In the genomic region with DNA sequence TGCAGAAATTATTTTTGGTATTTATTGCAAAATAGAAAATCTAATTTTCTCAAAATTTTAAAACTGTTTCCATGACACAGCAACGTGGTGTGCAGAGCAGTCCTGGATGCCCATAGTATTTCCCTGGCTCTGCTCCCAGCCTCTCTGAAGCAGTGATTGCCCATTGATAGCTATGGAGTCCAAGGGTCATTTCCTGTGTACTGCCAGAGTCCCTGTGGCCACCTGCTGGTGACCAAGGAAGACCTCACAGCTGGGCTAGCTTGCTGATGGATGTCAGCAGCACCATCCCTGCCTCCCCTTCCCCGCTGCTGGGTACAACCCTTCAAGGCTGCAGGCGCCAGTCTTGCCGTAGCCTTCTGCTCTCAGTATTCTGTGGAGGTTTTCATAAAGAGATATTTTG, we compare ENCODE assay signal across 13 cellular contexts.
A peak's percentile ranks its signal among the peaks of the same experiment; 100 is the strongest.
DNase-seq lines count a peak whose midpoint lies in the region; ATAC-seq, FAIRE-seq and TF ChIP-seq lines count a peak whose summit lies in the region.
"Had no signal": no experiment of that assay in that cellular context is flagged by ENCODE, and none has a peak within 500 bp of the region (broad histone marks: within the 10 kb centered on the region; RNA-seq: fewer than 3 reads in every experiment).

No MANE protein-coding gene starts in this region.

- H3K4me1 ChIP-seq in breast epithelium (no peaks in the 10 kb centered on the region), RWPE2 (ENCODE audit: insufficient read depth, poor library complexity, severe bottlenecking) (no peaks in the 10 kb centered on the region)
- H3K4me1 ChIP-seq: heart right ventricle had no signal

- H3K9me3 ChIP-seq in breast epithelium (no peaks in the 10 kb centered on the region), RWPE2 (ENCODE audit: severe bottlenecking) (no peaks in the 10 kb centered on the region)

- POLR2A ChIA-PET in MCF 10A (lab: Yijun Ruan, JAX) (no interaction called here), GM10248 (lab: Yijun Ruan, JAX) (no interaction called here)

- peaks cover 45% of the 10 kb centered on the region for H3K27me3 Mint-ChIP-seq in MCF 10A (ENCODE audit: insufficient read depth, unreplicated experiment)

- H3K4me3 ChIP-seq in breast epithelium = no peak overlapping the region
- H3K4me3 ChIP-seq in RWPE2 (ENCODE audit: severe bottlenecking) = no peak overlapping the region
- H3K4me3 ChIP-seq in kidney epithelial cell (ENCODE audit: low read depth, low read length) = no peak overlapping the region
- H3K4me3 ChIP-seq: heart right ventricle had no signal

- H3K9me3 Mint-ChIP-seq in MCF 10A (ENCODE audit: unreplicated experiment) = no peaks in the 10 kb centered on the region
- H3K9me3 Mint-ChIP-seq: activated T-cell treated with anti-CD3 and anti-CD28 coated beads, Interleukin-2, amount 50 U/mL, for 4 hours had no signal

- BruUV-seq in MCF 10A (replicated peaks; lab: Mats Ljungman, UMichigan) = no TSS peak

- H3K27ac ChIP-seq in breast epithelium = no peak overlapping the region
- no peak overlapping the region for H3K27ac ChIP-seq in RWPE2 (ENCODE audit: poor library complexity, severe bottlenecking)
- H3K27ac ChIP-seq: heart right ventricle had no signal

- H3K27ac Mint-ChIP-seq in MCF 10A (ENCODE audit: low read depth, unreplicated experiment) = no peak overlapping the region
- H3K27ac Mint-ChIP-seq: mesothelial cell of epicardium had no signal

- no peaks in the 10 kb centered on the region for H3K4me1 Mint-ChIP-seq in MCF 10A (ENCODE audit: insufficient read depth, unreplicated experiment)

- TF ChIP-seq POLR2A in breast epithelium (IDR thresholded peaks at IDR 0.05) = no peak
- TF ChIP-seq POLR2A in GM12891 (IDR thresholded peaks at IDR 0.05; ENCODE audit: low read depth, low read length) = no peak

- H3K27me3 ChIP-seq in breast epithelium = no peaks in the 10 kb centered on the region
- no peaks in the 10 kb centered on the region for H3K27me3 ChIP-seq in RWPE2 (ENCODE audit: insufficient read depth, poor library complexity, severe bottlenecking)
- H3K27me3 ChIP-seq in kidney epithelial cell (ENCODE audit: control insufficient read depth, insufficient read depth, low read length) = no peaks in the 10 kb centered on the region

- intact Hi-C loops in MCF 10A (cut with micrococcal nuclease) (no loop called here), breast epithelium (cut with DNase I; ENCODE audit: low total_unique reads) (no loop called here)

- peak; percentile 4 for DNase-seq in MCF 10A (ENCODE audit: unreplicated experiment)
- DNase-seq in breast epithelium (ENCODE audit: low spot score in 2 of 2) = no peak
- no peak for DNase-seq in RWPE2 (ENCODE audit: low spot score)
- no peak for DNase-seq in kidney epithelial cell (ENCODE audit: low read depth)
- no peak for DNase-seq in NK-92 treated with Interleukin-12 subunit alpha and Interleukin-12 subunit beta, amount 100 ng/mL, for 24 hours (lab: John Stamatoyannopoulos, UW)
- DNase-seq in GM10248 (ENCODE audit: extremely low spot score) = no peak
- no peak for DNase-seq in GM12891 (ENCODE audit: insufficient read length, low spot score)
- DNase-seq: activated T-cell treated with anti-CD3 and anti-CD28 coated beads, Interleukin-2, amount 50 U/mL, for 4 hours; heart right ventricle; NCI-H1930; substantia nigra had no signal

- ATAC-seq in RWPE2 (ENCODE audit: low read depth) (no peak), HG02885 (IDR thresholded peaks at IDR 0.05; ENCODE audit: poor library complexity, unreplicated experiment) (no peak)
- ATAC-seq: activated T-cell treated with anti-CD3 and anti-CD28 coated beads, Interleukin-2, amount 50 U/mL, for 4 hours; heart right ventricle had no signal

- H3K36me3 Mint-ChIP-seq in MCF 10A (ENCODE audit: insufficient read depth, unreplicated experiment) = no peaks in the 10 kb centered on the region

- TF ChIP-seq CTCF in MCF 10A (IDR thresholded peaks at IDR 0.05; ENCODE audit: unreplicated experiment) (no peak), breast epithelium (IDR thresholded peaks at IDR 0.05) (no peak), RWPE2 (IDR thresholded peaks at IDR 0.05; ENCODE audit: poor library complexity, severe bottlenecking) (peak; percentile 1), kidney epithelial cell (IDR thresholded peaks at IDR 0.05; ENCODE audit: insufficient read depth, low read length, poor library complexity, severe bottlenecking) (peak; percentile 22), GM10248 (IDR thresholded peaks at IDR 0.05; ENCODE audit: control extremely low read depth, extremely low read depth, low read depth, missing control alignments) (no peak)

- H3K4me3 Mint-ChIP-seq in MCF 10A (ENCODE audit: unreplicated experiment) = no peak overlapping the region
- H3K4me3 Mint-ChIP-seq: activated T-cell treated with anti-CD3 and anti-CD28 coated beads, Interleukin-2, amount 50 U/mL, for 4 hours; mesothelial cell of epicardium had no signal

- no peak for FAIRE-seq in GM12891 (lab: Jason Lieb, UNC)

- CTCF ChIA-PET in MCF 10A (lab: Yijun Ruan, JAX) (no interaction called here), GM10248 (lab: Yijun Ruan, JAX) (no interaction called here)

- H3K36me3 ChIP-seq in breast epithelium = no peaks in the 10 kb centered on the region
- H3K36me3 ChIP-seq in RWPE2 (ENCODE audit: low read depth) = no peaks in the 10 kb centered on the region
- H3K36me3 ChIP-seq in kidney epithelial cell (ENCODE audit: control insufficient read depth, insufficient read depth, low read length) = no peaks in the 10 kb centered on the region
- H3K36me3 ChIP-seq: heart right ventricle had no signal

TF ChIP-seq in GM12891, 5 proteins besides CTCF, POLR2A, EP300 and RAD21:
- TF ChIP-seq POLR2AphosphoS5 (IDR thresholded peaks at IDR 0.05; ENCODE audit: low read depth, low read length) (no peak), TAF1 (IDR thresholded peaks at IDR 0.05; ENCODE audit: low read depth, low read length) (no peak), POU2F2 (IDR thresholded peaks at IDR 0.05; ENCODE audit: low read depth, low read length) (no peak), SPI1 (IDR thresholded peaks at IDR 0.05; ENCODE audit: low read depth, low read length) (no peak), PAX5 (IDR thresholded peaks at IDR 0.05; ENCODE audit: insufficient read depth, low read length, severe bottlenecking) (no peak)
TF ChIP-seq in GM12891: peak in this region for 0.

Comparison
In these comparisons a context has a peak if more than half of its experiments do, and no peak if none do; other contexts are left out.
1. CTCF ChIP-seq: peak in RWPE2 (single experiment) and kidney epithelial cell (single experiment); none in MCF 10A (single experiment), breast epithelium (0 of 3) and GM10248 (single experiment).